Comparison of ENCODE assay signal across 5 cellular contexts in genomic region chr1:53595906-53596305, GRCh38.
"Had no signal": no experiment of that assay in that cellular context is flagged by ENCODE, and none has a peak within 500 bp of the region (broad histone marks: within the 10 kb centered on the region; RNA-seq: fewer than 3 reads in every experiment).

No MANE protein-coding gene starts in this region.

- H3K4me1 Mint-ChIP-seq: IgD-negative memory B cell had no signal

- H3K4me3 ChIP-seq: GM23338 had no signal

- ATAC-seq: GM23338 had no signal

- H3K27ac Mint-ChIP-seq: GM23338, H9, IgD-negative memory B cell had no signal

- H3K27ac ChIP-seq: HL-60 had no signal

- H3K36me3 Mint-ChIP-seq: IgD-negative memory B cell had no signal

- H3K9me3 Mint-ChIP-seq: GM23338, H9 had no signal

- H3K4me3 Mint-ChIP-seq: GM23338, H9, IgD-negative memory B cell had no signal

- DNase-seq: H9, HCEC 1CT had no signal
